Comparison of ENCODE assay signal across 1 cellular context in the genomic region with DNA sequence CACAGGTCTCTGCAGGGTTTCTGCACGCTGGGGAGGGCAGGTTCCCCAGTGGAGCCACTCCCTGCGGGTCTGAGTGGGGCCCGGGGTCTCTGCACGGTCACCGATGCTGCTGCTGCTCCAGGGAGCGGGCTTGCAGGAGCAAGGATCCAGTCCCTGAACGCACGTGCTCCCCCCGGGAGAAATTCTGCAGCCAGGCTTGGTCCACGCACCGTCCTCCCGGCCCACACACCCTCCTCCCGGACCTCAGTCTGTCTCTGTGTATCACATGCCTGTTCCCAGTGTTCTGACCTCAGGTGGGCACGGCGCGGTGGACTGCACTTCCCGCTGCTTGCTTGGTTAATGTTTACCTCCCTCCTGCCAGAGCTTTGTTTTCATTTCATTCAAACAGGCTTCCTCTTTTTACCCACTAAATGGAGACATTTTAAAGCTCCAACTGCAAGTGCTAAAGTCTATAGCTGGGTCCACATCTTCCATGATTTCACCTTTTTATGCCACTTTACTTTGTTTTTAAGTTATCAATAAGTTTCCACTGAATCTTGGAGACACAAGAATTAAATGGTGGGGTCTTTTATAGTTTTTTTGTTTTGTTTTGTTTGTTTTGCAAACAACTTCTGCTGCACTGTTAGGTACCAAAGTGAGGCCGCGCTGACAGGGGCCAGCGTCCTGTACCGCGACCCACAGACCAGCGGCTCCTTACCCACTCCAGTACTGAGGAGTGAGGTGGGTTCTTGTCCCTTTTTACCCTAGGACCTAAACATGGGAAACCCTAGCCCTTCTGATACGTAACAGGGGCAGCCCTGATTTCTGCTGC.
TF ChIP-seq lines count a peak whose summit lies in the region.

No MANE protein-coding gene starts in this region.

TF ChIP-seq in HepG2, 621 proteins besides CTCF, POLR2A, EP300 and RAD21 (continued from another document and continues in another):
- TF ChIP-seq HBP1 (CRISPR knock-in tag; IDR thresholded peaks at IDR 0.05; ENCODE audit: low read depth), result no peak
- no peak for TF ChIP-seq MTF2 (CRISPR knock-in tag; IDR thresholded peaks at IDR 0.05; ENCODE audit: borderline replicate concordance)
- TF ChIP-seq, protein P1, sequence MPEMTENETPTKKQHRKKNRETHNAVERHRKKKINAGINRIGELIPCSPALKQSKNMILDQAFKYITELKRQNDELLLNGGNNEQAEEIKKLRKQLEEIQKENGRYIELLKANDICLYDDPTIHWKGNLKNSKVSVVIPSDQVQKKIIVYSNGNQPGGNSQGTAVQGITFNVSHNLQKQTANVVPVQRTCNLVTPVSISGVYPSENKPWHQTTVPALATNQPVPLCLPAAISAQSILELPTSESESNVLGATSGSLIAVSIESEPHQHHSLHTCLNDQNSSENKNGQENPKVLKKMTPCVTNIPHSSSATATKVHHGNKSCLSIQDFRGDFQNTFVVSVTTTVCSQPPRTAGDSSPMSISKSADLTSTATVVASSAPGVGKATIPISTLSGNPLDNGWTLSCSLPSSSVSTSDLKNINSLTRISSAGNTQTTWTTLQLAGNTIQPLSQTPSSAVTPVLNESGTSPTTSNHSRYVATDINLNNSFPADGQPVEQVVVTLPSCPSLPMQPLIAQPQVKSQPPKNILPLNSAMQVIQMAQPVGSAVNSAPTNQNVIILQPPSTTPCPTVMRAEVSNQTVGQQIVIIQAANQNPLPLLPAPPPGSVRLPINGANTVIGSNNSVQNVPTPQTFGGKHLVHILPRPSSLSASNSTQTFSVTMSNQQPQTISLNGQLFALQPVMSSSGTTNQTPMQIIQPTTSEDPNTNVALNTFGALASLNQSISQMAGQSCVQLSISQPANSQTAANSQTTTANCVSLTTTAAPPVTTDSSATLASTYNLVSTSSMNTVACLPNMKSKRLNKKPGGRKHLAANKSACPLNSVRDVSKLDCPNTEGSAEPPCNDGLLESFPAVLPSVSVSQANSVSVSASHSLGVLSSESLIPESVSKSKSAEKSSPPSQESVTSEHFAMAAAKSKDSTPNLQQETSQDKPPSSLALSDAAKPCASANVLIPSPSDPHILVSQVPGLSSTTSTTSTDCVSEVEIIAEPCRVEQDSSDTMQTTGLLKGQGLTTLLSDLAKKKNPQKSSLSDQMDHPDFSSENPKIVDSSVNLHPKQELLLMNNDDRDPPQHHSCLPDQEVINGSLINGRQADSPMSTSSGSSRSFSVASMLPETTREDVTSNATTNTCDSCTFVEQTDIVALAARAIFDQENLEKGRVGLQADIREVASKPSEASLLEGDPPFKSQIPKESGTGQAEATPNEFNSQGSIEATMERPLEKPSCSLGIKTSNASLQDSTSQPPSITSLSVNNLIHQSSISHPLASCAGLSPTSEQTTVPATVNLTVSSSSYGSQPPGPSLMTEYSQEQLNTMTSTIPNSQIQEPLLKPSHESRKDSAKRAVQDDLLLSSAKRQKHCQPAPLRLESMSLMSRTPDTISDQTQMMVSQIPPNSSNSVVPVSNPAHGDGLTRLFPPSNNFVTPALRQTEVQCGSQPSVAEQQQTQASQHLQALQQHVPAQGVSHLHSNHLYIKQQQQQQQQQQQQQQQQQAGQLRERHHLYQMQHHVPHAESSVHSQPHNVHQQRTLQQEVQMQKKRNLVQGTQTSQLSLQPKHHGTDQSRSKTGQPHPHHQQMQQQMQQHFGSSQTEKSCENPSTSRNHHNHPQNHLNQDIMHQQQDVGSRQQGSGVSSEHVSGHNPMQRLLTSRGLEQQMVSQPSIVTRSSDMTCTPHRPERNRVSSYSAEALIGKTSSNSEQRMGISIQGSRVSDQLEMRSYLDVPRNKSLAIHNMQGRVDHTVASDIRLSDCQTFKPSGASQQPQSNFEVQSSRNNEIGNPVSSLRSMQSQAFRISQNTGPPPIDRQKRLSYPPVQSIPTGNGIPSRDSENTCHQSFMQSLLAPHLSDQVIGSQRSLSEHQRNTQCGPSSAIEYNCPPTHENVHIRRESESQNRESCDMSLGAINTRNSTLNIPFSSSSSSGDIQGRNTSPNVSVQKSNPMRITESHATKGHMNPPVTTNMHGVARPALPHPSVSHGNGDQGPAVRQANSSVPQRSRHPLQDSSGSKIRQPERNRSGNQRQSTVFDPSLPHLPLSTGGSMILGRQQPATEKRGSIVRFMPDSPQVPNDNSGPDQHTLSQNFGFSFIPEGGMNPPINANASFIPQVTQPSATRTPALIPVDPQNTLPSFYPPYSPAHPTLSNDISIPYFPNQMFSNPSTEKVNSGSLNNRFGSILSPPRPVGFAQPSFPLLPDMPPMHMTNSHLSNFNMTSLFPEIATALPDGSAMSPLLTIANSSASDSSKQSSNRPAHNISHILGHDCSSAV (CRISPR knock-in tag; IDR thresholded peaks at IDR 0.05; ENCODE audit: borderline replicate concordance), result no peak
- no peak for TF ChIP-seq KLF13 (CRISPR knock-in tag; IDR thresholded peaks at IDR 0.05)
- TF ChIP-seq SETDB1 (CRISPR knock-in tag; IDR thresholded peaks at IDR 0.05; ENCODE audit: borderline replicate concordance), result no peak
- no peak for TF ChIP-seq ZNF850 (CRISPR knock-in tag; conservative IDR thresholded peaks at IDR 0.05)
- peak; percentile 59; the same call in 1 of the 2 replicates for TF ChIP-seq ZNF782 (CRISPR knock-in tag; IDR thresholded peaks at IDR 0.05; ENCODE audit: borderline replicate concordance)
- TF ChIP-seq ZNF577 (CRISPR knock-in tag; IDR thresholded peaks at IDR 0.05; ENCODE audit: borderline replicate concordance, low read depth), result no peak
- 0 out of 4 replicates have a peak, but pooled peaks of 1 of the 2 experiments have one; percentile 59 for TF ChIP-seq HMGXB4 (CRISPR knock-in tag; IDR thresholded peaks at IDR 0.05; ENCODE audit: borderline replicate concordance in 1 of 2, low read depth in 1 of 2)
- peak; percentile 78 for TF ChIP-seq ELF3 (CRISPR knock-in tag; IDR thresholded peaks at IDR 0.05)
- no peak for TF ChIP-seq PAF1 (CRISPR knock-in tag; IDR thresholded peaks at IDR 0.05)
- TF ChIP-seq, protein P2, sequence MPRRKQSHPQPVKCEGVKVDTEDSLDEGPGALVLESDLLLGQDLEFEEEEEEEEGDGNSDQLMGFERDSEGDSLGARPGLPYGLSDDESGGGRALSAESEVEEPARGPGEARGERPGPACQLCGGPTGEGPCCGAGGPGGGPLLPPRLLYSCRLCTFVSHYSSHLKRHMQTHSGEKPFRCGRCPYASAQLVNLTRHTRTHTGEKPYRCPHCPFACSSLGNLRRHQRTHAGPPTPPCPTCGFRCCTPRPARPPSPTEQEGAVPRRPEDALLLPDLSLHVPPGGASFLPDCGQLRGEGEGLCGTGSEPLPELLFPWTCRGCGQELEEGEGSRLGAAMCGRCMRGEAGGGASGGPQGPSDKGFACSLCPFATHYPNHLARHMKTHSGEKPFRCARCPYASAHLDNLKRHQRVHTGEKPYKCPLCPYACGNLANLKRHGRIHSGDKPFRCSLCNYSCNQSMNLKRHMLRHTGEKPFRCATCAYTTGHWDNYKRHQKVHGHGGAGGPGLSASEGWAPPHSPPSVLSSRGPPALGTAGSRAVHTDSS (CRISPR knock-in tag; conservative IDR thresholded peaks at IDR 0.05), result no peak
- no peak for TF ChIP-seq ZNF503 (CRISPR knock-in tag; IDR thresholded peaks at IDR 0.05)
- no peak for TF ChIP-seq HCFC1 (IDR thresholded peaks at IDR 0.05; ENCODE audit: low read depth, low read length)
- no peak for TF ChIP-seq CENPX (CRISPR knock-in tag; IDR thresholded peaks at IDR 0.05)
- TF ChIP-seq ZZZ3 (CRISPR knock-in tag; IDR thresholded peaks at IDR 0.05; ENCODE audit: borderline replicate concordance), result no peak
- TF ChIP-seq ZNF180 (CRISPR knock-in tag; IDR thresholded peaks at IDR 0.05; ENCODE audit: borderline replicate concordance, low read depth), result no peak
- TF ChIP-seq TMF1 (CRISPR knock-in tag; IDR thresholded peaks at IDR 0.05; ENCODE audit: low read depth), result no peak
- no peak for TF ChIP-seq ZBTB43 (CRISPR knock-in tag; conservative IDR thresholded peaks at IDR 0.05)
- no peak for TF ChIP-seq SCMH1 (CRISPR knock-in tag; IDR thresholded peaks at IDR 0.05; ENCODE audit: borderline replicate concordance)
- TF ChIP-seq ELF4 (CRISPR knock-in tag; IDR thresholded peaks at IDR 0.05; ENCODE audit: borderline replicate concordance), result no peak
- TF ChIP-seq PRMT3 (CRISPR knock-in tag; IDR thresholded peaks at IDR 0.05; ENCODE audit: borderline replicate concordance, low read depth), result no peak
- TF ChIP-seq, protein P3, sequence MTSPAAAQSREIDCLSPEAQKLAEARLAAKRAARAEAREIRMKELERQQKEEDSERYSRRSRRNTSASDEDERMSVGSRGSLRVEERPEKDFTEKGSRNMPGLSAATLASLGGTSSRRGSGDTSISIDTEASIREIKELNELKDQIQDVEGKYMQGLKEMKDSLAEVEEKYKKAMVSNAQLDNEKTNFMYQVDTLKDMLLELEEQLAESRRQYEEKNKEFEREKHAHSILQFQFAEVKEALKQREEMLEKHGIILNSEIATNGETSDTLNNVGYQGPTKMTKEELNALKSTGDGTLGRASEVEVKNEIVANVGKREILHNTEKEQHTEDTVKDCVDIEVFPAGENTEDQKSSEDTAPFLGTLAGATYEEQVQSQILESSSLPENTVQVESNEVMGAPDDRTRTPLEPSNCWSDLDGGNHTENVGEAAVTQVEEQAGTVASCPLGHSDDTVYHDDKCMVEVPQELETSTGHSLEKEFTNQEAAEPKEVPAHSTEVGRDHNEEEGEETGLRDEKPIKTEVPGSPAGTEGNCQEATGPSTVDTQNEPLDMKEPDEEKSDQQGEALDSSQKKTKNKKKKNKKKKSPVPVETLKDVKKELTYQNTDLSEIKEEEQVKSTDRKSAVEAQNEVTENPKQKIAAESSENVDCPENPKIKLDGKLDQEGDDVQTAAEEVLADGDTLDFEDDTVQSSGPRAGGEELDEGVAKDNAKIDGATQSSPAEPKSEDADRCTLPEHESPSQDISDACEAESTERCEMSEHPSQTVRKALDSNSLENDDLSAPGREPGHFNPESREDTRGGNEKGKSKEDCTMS (CRISPR knock-in tag; conservative IDR thresholded peaks at IDR 0.05), result 0 out of 2 replicates have a peak, but pooled peaks have one; percentile 44
- peak; percentile 59; the same call in 1 of the 2 replicates for TF ChIP-seq SAFB2 (CRISPR knock-in tag; IDR thresholded peaks at IDR 0.05; ENCODE audit: borderline replicate concordance, low read depth)
- no peak for TF ChIP-seq ZNF670 (CRISPR knock-in tag; IDR thresholded peaks at IDR 0.05; ENCODE audit: borderline replicate concordance)
- peak; percentile 28; the same call in 1 of the 2 replicates for TF ChIP-seq ZNF574 (CRISPR knock-in tag; IDR thresholded peaks at IDR 0.05)
- TF ChIP-seq KDM5B (CRISPR knock-in tag; IDR thresholded peaks at IDR 0.05; ENCODE audit: borderline replicate concordance), result no peak
- TF ChIP-seq RBAK (CRISPR knock-in tag; IDR thresholded peaks at IDR 0.05), result no peak
- no peak for TF ChIP-seq ZNF761 (CRISPR knock-in tag; conservative IDR thresholded peaks at IDR 0.05)
